ENCODE assay signal across 29 cellular contexts in the genomic region with DNA sequence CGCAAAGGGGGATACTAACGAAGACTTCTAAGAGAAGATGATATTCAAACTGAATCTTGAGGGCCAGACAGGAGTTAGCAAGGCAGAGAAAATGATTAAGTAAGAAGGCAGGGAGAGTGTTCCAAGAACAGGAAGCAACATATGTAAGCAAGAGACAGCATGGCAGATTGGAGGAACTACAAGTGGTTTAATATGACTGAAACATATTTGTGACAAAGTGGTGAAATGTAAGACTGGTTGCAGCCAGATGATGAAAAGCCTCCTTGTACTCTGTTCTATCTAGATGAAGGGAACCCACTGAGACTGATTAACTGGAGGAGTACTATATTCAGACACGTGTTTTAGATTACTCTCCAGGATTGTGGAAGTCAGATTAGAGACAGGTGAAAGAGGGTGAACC.
"Had no signal": no experiment of that assay in that cellular context is flagged by ENCODE, and none has a peak within 500 bp of the region (broad histone marks: within the 10 kb centered on the region; RNA-seq: fewer than 3 reads in every experiment).

No MANE protein-coding gene starts in this region.

- H3K36me3 Mint-ChIP-seq: activated CD4-positive, alpha-beta memory T cell treated with anti-CD3 and anti-CD28 coated beads for 36 hours; mesothelial cell of epicardium; naive B cell; stimulated activated memory B cell treated with anti-CD40 and anti-IgM and Interleukin-4, amounts not matched to agents 10 μg/mL and 1 μg/mL and 100 μg/mL, for 72 hours; type B pancreatic cell had no signal

- DNase-seq: activated CD4-positive, alpha-beta memory T cell treated with anti-CD3 and anti-CD28 coated beads for 36 hours; activated CD4-positive, alpha-beta T cell treated with anti-CD3 and anti-CD28 coated beads, Interleukin-2, amount 10 ng/mL, durations not matched to agents 24 days and 14 days; activated CD4-positive, CD25-positive, alpha-beta regulatory T cell treated with anti-CD3 and anti-CD28 coated beads, Interleukin-2, amount 50 U/mL, for 72 hours; activated CD8-positive, alpha-beta memory T cell treated with anti-CD3 and anti-CD28 coated beads, Interleukin-2, amount 50 U/mL, for 4 hours; activated gamma-delta T cell; activated naive CD4-positive, alpha-beta T cell treated with anti-CD3 and anti-CD28 coated beads, Interleukin-2, amount 50 U/mL, for 16 hours; activated T-cell treated with anti-CD3 and anti-CD28 coated beads, Interleukin-2, amount 50 U/mL, for 24 hours; amniotic stem cell; central memory CD4-positive, alpha-beta T cell; foreskin keratinocyte; heart left ventricle; naive B cell; nephron progenitor cell; ovary; retina; sigmoid colon; small intestine; stimulated activated CD4-positive, alpha-beta T cell treated with anti-CD3 and anti-CD28 coated beads, Interleukin-4, amount 100 ng/mL, for 24 hours; stimulated activated CD8-positive, alpha-beta memory T cell treated with anti-CD3 and anti-CD28 coated beads, Interleukin-4, amount 100 ng/mL, for 48 hours; stimulated activated naive CD8-positive, alpha-beta T cell treated with anti-CD3 and anti-CD28 coated beads, Interleukin-15, amount 100 ng/mL, for 72 hours; substantia nigra; T-helper 9 cell; WERI-Rb-1 had no signal

- H3K27me3 Mint-ChIP-seq: activated CD4-positive, alpha-beta memory T cell treated with anti-CD3 and anti-CD28 coated beads for 36 hours; activated CD4-positive, alpha-beta T cell treated with anti-CD3 and anti-CD28 coated beads, Interleukin-2, amount 10 ng/mL, durations not matched to agents 24 days and 14 days; naive B cell; stimulated activated memory B cell treated with anti-CD40 and anti-IgM and Interleukin-4, amounts not matched to agents 10 μg/mL and 1 μg/mL and 100 μg/mL, for 72 hours; stimulated activated naive CD8-positive, alpha-beta T cell treated with anti-CD3 and anti-CD28 coated beads, Interleukin-15, amount 100 ng/mL, for 72 hours; type B pancreatic cell had no signal

- H3K4me1 Mint-ChIP-seq: activated CD4-positive, alpha-beta T cell treated with anti-CD3 and anti-CD28 coated beads, Interleukin-2, amount 10 ng/mL, durations not matched to agents 24 days and 14 days; mesothelial cell of epicardium; naive B cell; nephron progenitor cell; stimulated activated memory B cell treated with anti-CD40 and anti-IgM and Interleukin-4, amounts not matched to agents 10 μg/mL and 1 μg/mL and 100 μg/mL, for 72 hours; stimulated activated naive CD8-positive, alpha-beta T cell treated with anti-CD3 and anti-CD28 coated beads, Interleukin-15, amount 100 ng/mL, for 72 hours had no signal

- H3K9me3 Mint-ChIP-seq: activated CD4-positive, alpha-beta memory T cell treated with anti-CD3 and anti-CD28 coated beads for 36 hours; activated CD4-positive, alpha-beta T cell treated with anti-CD3 and anti-CD28 coated beads, Interleukin-2, amount 10 ng/mL, durations not matched to agents 24 days and 14 days; naive B cell; nephron progenitor cell; stimulated activated memory B cell treated with anti-CD40 and anti-IgM and Interleukin-4, amounts not matched to agents 10 μg/mL and 1 μg/mL and 100 μg/mL, for 72 hours; stimulated activated naive CD8-positive, alpha-beta T cell treated with anti-CD3 and anti-CD28 coated beads, Interleukin-15, amount 100 ng/mL, for 72 hours; type B pancreatic cell had no signal

- H3K27ac Mint-ChIP-seq: activated CD4-positive, alpha-beta memory T cell treated with anti-CD3 and anti-CD28 coated beads for 36 hours; activated CD4-positive, alpha-beta T cell treated with anti-CD3 and anti-CD28 coated beads, Interleukin-2, amount 10 ng/mL, durations not matched to agents 24 days and 14 days; activated T-cell treated with anti-CD3 and anti-CD28 coated beads, Interleukin-2, amount 50 U/mL, for 24 hours; mesothelial cell of epicardium; naive B cell; nephron progenitor cell; stimulated activated memory B cell treated with anti-CD40 and anti-IgM and Interleukin-4, amounts not matched to agents 10 μg/mL and 1 μg/mL and 100 μg/mL, for 72 hours; stimulated activated naive CD8-positive, alpha-beta T cell treated with anti-CD3 and anti-CD28 coated beads, Interleukin-15, amount 100 ng/mL, for 72 hours; type B pancreatic cell had no signal

- H3K4me3 Mint-ChIP-seq: activated CD4-positive, alpha-beta memory T cell treated with anti-CD3 and anti-CD28 coated beads for 36 hours; activated CD4-positive, alpha-beta T cell treated with anti-CD3 and anti-CD28 coated beads, Interleukin-2, amount 10 ng/mL, durations not matched to agents 24 days and 14 days; activated T-cell treated with anti-CD3 and anti-CD28 coated beads, Interleukin-2, amount 50 U/mL, for 24 hours; mesothelial cell of epicardium; naive B cell; nephron progenitor cell; stimulated activated memory B cell treated with anti-CD40 and anti-IgM and Interleukin-4, amounts not matched to agents 10 μg/mL and 1 μg/mL and 100 μg/mL, for 72 hours; stimulated activated naive CD8-positive, alpha-beta T cell treated with anti-CD3 and anti-CD28 coated beads, Interleukin-15, amount 100 ng/mL, for 72 hours; type B pancreatic cell had no signal

- H3K27ac ChIP-seq: breast epithelium, foreskin keratinocyte, heart left ventricle, ovary, prostate gland, sigmoid colon, vagina, WERI-Rb-1 had no signal
